14 cellular contexts compared by ENCODE assay signal in genomic region chr16:84555418-84556196, GRCh38. TPM values are rescaled to one million over a fixed set of nuclear protein-coding genes. Genes with fewer than 3 reads are reported as not detected.
DNase-seq lines count a peak whose midpoint lies in the region; ATAC-seq and TF ChIP-seq lines count a peak whose summit lies in the region.
"Had no signal": no experiment of that assay in that cellular context is flagged by ENCODE, and none has a peak within 500 bp of the region (broad histone marks: within the 10 kb centered on the region; RNA-seq: fewer than 3 reads in every experiment).

No MANE protein-coding gene starts in this region.

- H3K27ac Mint-ChIP-seq in activated CD8-positive, alpha-beta memory T cell treated with anti-CD3 and anti-CD28 coated beads, Interleukin-2, amount 10 ng/mL, durations not matched to agents 7 days and 5 days = peak overlapping the region; percentile 92
- no peak overlapping the region for H3K27ac Mint-ChIP-seq in endothelial cell (ENCODE audit: unreplicated experiment)

- 76 to 81% (median 78%) methylated on average over 19 of the region's 19 CpGs for WGBS in spleen, 5 donors

- H3K4me3 ChIP-seq in spleen = no peak overlapping the region
- H3K4me3 ChIP-seq: ascending aorta, heart left ventricle, upper lobe of left lung had no signal

- no peak for ATAC-seq in activated CD8-positive, alpha-beta memory T cell treated with anti-CD3 and anti-CD28 coated beads, Interleukin-2, amount 10 ng/mL, durations not matched to agents 7 days and 5 days
- ATAC-seq in esophagus mucosa = no peak
- ATAC-seq: sciatic nerve had no signal

- no peak for TF ChIP-seq POLR2A in spleen (IDR thresholded peaks at IDR 0.05)

- H3K9me3 ChIP-seq in spleen = no peaks in the 10 kb centered on the region
- H3K9me3 ChIP-seq: ascending aorta, heart left ventricle, upper lobe of left lung had no signal

- H3K4me3 Mint-ChIP-seq in activated CD8-positive, alpha-beta memory T cell treated with anti-CD3 and anti-CD28 coated beads, Interleukin-2, amount 10 ng/mL, durations not matched to agents 7 days and 5 days = peak overlapping the region; percentile 8
- H3K4me3 Mint-ChIP-seq in endothelial cell (ENCODE audit: unreplicated experiment) = no peak overlapping the region

- H3K36me3 ChIP-seq in spleen = no peaks in the 10 kb centered on the region
- H3K36me3 ChIP-seq: ascending aorta, heart left ventricle, upper lobe of left lung had no signal

- CTCF ChIA-PET in activated CD8-positive, alpha-beta memory T cell treated with anti-CD3 and anti-CD28 coated beads, Interleukin-2, amount 10 ng/mL, durations not matched to agents 7 days and 5 days (lab: Charles Lee) = interaction anchor here (0.9 to 10.9 kb wide), 9 partner anchors 12 to 170 kb away, joined by 3 to 101 read pairs (median 5); no protein-coding TSS in a partner anchor

- peaks cover 3 to 63% (median 29%) of the 10 kb centered on the region in 6 donors for H3K4me1 ChIP-seq in spleen
- H3K4me1 ChIP-seq: ascending aorta, upper lobe of left lung had no signal

- peaks cover 38% of the 10 kb centered on the region for H3K4me1 Mint-ChIP-seq in activated CD8-positive, alpha-beta memory T cell treated with anti-CD3 and anti-CD28 coated beads, Interleukin-2, amount 10 ng/mL, durations not matched to agents 7 days and 5 days
- H3K4me1 Mint-ChIP-seq in endothelial cell (ENCODE audit: unreplicated experiment) = peaks cover 5% of the 10 kb centered on the region

- peaks cover 26% of the 10 kb centered on the region for H3K36me3 Mint-ChIP-seq in activated CD8-positive, alpha-beta memory T cell treated with anti-CD3 and anti-CD28 coated beads, Interleukin-2, amount 10 ng/mL, durations not matched to agents 7 days and 5 days
- H3K36me3 Mint-ChIP-seq in endothelial cell (ENCODE audit: low read depth, unreplicated experiment) = no peaks in the 10 kb centered on the region

- H3K27me3 ChIP-seq in spleen (replicated peaks in 1 of 7) = no peaks in the 10 kb centered on the region
- H3K27me3 ChIP-seq: ascending aorta, upper lobe of left lung had no signal

- no peaks in the 10 kb centered on the region for H3K27me3 Mint-ChIP-seq in activated CD8-positive, alpha-beta memory T cell treated with anti-CD3 and anti-CD28 coated beads, Interleukin-2, amount 10 ng/mL, durations not matched to agents 7 days and 5 days
- H3K27me3 Mint-ChIP-seq in endothelial cell (ENCODE audit: unreplicated experiment) = peaks cover 5% of the 10 kb centered on the region
- H3K27me3 Mint-ChIP-seq: effector memory CD8-positive, alpha-beta T cell had no signal

- no peak for DNase-seq in activated CD8-positive, alpha-beta memory T cell treated with anti-CD3 and anti-CD28 coated beads, Interleukin-2, amount 10 ng/mL, durations not matched to agents 7 days and 5 days
- DNase-seq in activated CD8-positive, alpha-beta memory T cell treated with anti-CD3 and anti-CD28 coated beads for 24 hours = no peak
- DNase-seq in NCI-H69 (lab: John Stamatoyannopoulos, UW) = peak; percentile 69
- DNase-seq in globus pallidus (ENCODE audit: low spot score) = peak; percentile 63
- peak; percentile 46 for DNase-seq in spleen
- no peak for DNase-seq in endothelial cell (ENCODE audit: low spot score)
- DNase-seq in activated T-cell treated with anti-CD3 and anti-CD28 coated beads, Interleukin-2, amount 50 U/mL, for 1 hour = no peak
- DNase-seq: effector memory CD8-positive, alpha-beta T cell; heart left ventricle; NCI-H510A; upper lobe of left lung had no signal

- peak overlapping the region in 2 of 8 donors; percentile 18 to 76 for H3K27ac ChIP-seq in spleen
- H3K27ac ChIP-seq: ascending aorta, heart left ventricle, upper lobe of left lung had no signal

- H3K9me3 Mint-ChIP-seq in activated CD8-positive, alpha-beta memory T cell treated with anti-CD3 and anti-CD28 coated beads, Interleukin-2, amount 10 ng/mL, durations not matched to agents 7 days and 5 days (ENCODE audit: low read depth) = no peaks in the 10 kb centered on the region
- H3K9me3 Mint-ChIP-seq in endothelial cell (ENCODE audit: unreplicated experiment) = no peaks in the 10 kb centered on the region
- H3K9me3 Mint-ChIP-seq: effector memory CD8-positive, alpha-beta T cell had no signal

- intact Hi-C loops in spleen (cut with DNase I; ENCODE audit: low total_unique reads) = loop anchor here (10.0 kb wide), 1 partner anchor 59 kb away; the partner anchor contains the start of gene COTL1

- TF ChIP-seq CTCF in spleen (IDR thresholded peaks at IDR 0.05 in 8 of 11, conservative IDR thresholded peaks at IDR 0.05 in 3 of 11) (no peak), endothelial cell (IDR thresholded peaks at IDR 0.05; ENCODE audit: unreplicated experiment) (no peak)

RNA-seq across cellular contexts. Expression of gene MEAK7, which starts 51.1 kb away (rescaled TPM):
- 10 to 100 TPM; 37.9 to 73.9 TPM for total RNA-seq in activated CD8-positive, alpha-beta memory T cell treated with anti-CD3 and anti-CD28 coated beads, Interleukin-2, amount 10 ng/mL, durations not matched to agents 7 days and 5 days
- total RNA-seq in spleen = 10 to 100 TPM in 5 of 7 donors, 1 to 10 TPM in 2; 9.4 to 14.9 (median 11.1) TPM
- polyA plus RNA-seq in spleen = 1 to 10 TPM; 1.5 to 2.7 (median 1.5) TPM
- total RNA-seq in endothelial cell (ENCODE audit: unreplicated experiment) = 34.2 TPM
- total RNA-seq in esophagus mucosa = 58.3 TPM

Comparison
In these comparisons a context has a peak if more than half of its experiments do, and no peak if none do; other contexts are left out.
1. DNase-seq: peak in NCI-H69 (single experiment), globus pallidus (single experiment) and spleen (single experiment); none in activated CD8-positive, alpha-beta memory T cell treated with anti-CD3 and anti-CD28 coated beads, Interleukin-2, amount 10 ng/mL, durations not matched to agents 7 days and 5 days (single experiment), activated CD8-positive, alpha-beta memory T cell treated with anti-CD3 and anti-CD28 coated beads for 24 hours (single experiment), endothelial cell (single experiment) and activated T-cell treated with anti-CD3 and anti-CD28 coated beads, Interleukin-2, amount 50 U/mL, for 1 hour (single experiment).